1 cellular context compared by ENCODE assay signal in genomic region chr12:124829008-124829707, GRCh38.
TF ChIP-seq lines count a peak whose summit lies in the region.

No MANE protein-coding gene starts in this region.

TF ChIP-seq in K562, 482 proteins besides CTCF, POLR2A, EP300 and RAD21 (continued from another document and continues in another):
- TF ChIP-seq BCLAF1 (IDR thresholded peaks at IDR 0.05; ENCODE audit: borderline replicate concordance in 1 of 2, control insufficient read depth in 1 of 2, low read depth in 2 of 2, low read length in 1 of 2) = no peak
- no peak for TF ChIP-seq RFX1 (IDR thresholded peaks at IDR 0.05)
- no peak for TF ChIP-seq SP1 (CRISPR knock-in tag; IDR thresholded peaks at IDR 0.05)
- 0 out of 2 replicates have a peak, but pooled peaks have one; percentile 37 for TF ChIP-seq CBFA2T3 (IDR thresholded peaks at IDR 0.05)
- 0 out of 2 replicates have a peak, but pooled peaks have one; percentile 19 for TF ChIP-seq TAL1 (IDR thresholded peaks at IDR 0.05)
- peak; percentile 70; the same call in 1 of the 2 replicates for TF ChIP-seq IRF9 (tag; IDR thresholded peaks at IDR 0.05)
- no peak for TF ChIP-seq ZNF347 (CRISPR knock-in tag; IDR thresholded peaks at IDR 0.05; ENCODE audit: low read depth)
- TF ChIP-seq RFX5 (IDR thresholded peaks at IDR 0.05; ENCODE audit: low read depth, low read length) = no peak
- TF ChIP-seq PTTG1 (tag; IDR thresholded peaks at IDR 0.05; ENCODE audit: low read depth) = no peak
- TF ChIP-seq MEIS2 (IDR thresholded peaks at IDR 0.05; ENCODE audit: partially characterized antibody) = peak; percentile 97
- no peak for TF ChIP-seq POU5F1 (IDR thresholded peaks at IDR 0.05; ENCODE audit: borderline replicate concordance, low read depth, low read length, partially characterized antibody)
- TF ChIP-seq HNRNPL (IDR thresholded peaks at IDR 0.05; ENCODE audit: low read depth, low read length) = no peak
- TF ChIP-seq ZKSCAN8 (CRISPR knock-in tag; IDR thresholded peaks at IDR 0.05) = no peak
- no peak for TF ChIP-seq CHAMP1 (IDR thresholded peaks at IDR 0.05)
- no peak for TF ChIP-seq ZNF436 (CRISPR knock-in tag; IDR thresholded peaks at IDR 0.05)
- TF ChIP-seq GMEB1 (CRISPR knock-in tag; IDR thresholded peaks at IDR 0.05) = no peak
- peak; percentile 66 for TF ChIP-seq ARID1B (IDR thresholded peaks at IDR 0.05)
- TF ChIP-seq ZNF134 (CRISPR knock-in tag; conservative IDR thresholded peaks at IDR 0.05) = no peak
- TF ChIP-seq SIN3B (IDR thresholded peaks at IDR 0.05; ENCODE audit: low read depth) = no peak
- TF ChIP-seq MTA2 (IDR thresholded peaks at IDR 0.05; ENCODE audit: low read depth) = no peak
- no peak for TF ChIP-seq ZC3H4 (CRISPR knock-in tag; IDR thresholded peaks at IDR 0.05; ENCODE audit: borderline replicate concordance)
- peak; percentile 58; the same call in 1 of the 2 replicates for TF ChIP-seq ATF3 (IDR thresholded peaks at IDR 0.05)
- TF ChIP-seq ATF3 (CRISPR knock-in tag; conservative IDR thresholded peaks at IDR 0.05) = no peak
- no peak for TF ChIP-seq MIER1 (IDR thresholded peaks at IDR 0.05; ENCODE audit: low read depth)
- no peak for TF ChIP-seq HSF4 (CRISPR knock-in tag; IDR thresholded peaks at IDR 0.05; ENCODE audit: borderline replicate concordance)
- TF ChIP-seq TGIF2 (CRISPR knock-in tag; IDR thresholded peaks at IDR 0.05) = no peak
- TF ChIP-seq LEF1 (IDR thresholded peaks at IDR 0.05) = peak; percentile 39; the same call in 1 of the 2 replicates
- no peak for TF ChIP-seq ZNF146 (CRISPR knock-in tag; IDR thresholded peaks at IDR 0.05; ENCODE audit: unreplicated experiment)
- TF ChIP-seq HDAC1 (IDR thresholded peaks at IDR 0.05) = no peak
- TF ChIP-seq SRSF7 (optimal IDR thresholded peaks at IDR 0.05; ENCODE audit: low read depth, low read length) = no peak
- no peak for TF ChIP-seq DEAF1 (CRISPR knock-in tag; IDR thresholded peaks at IDR 0.05)
- no peak for TF ChIP-seq DNMT1 (IDR thresholded peaks at IDR 0.05)
- TF ChIP-seq CREM (IDR thresholded peaks at IDR 0.05; ENCODE audit: low read depth) = peak; percentile 31; the same call in 1 of the 2 replicates
- 0 out of 4 replicates have a peak, but pooled peaks of 1 of the 2 experiments have one; percentile 42 for TF ChIP-seq ARNT (IDR thresholded peaks at IDR 0.05)
- peak; percentile 98 for TF ChIP-seq SMARCA5 (IDR thresholded peaks at IDR 0.05)
- no peak for TF ChIP-seq PRPF4 (IDR thresholded peaks at IDR 0.05; ENCODE audit: insufficient read depth, low read depth, low read length, poor library complexity, severe bottlenecking)
- TF ChIP-seq SIRT6 (IDR thresholded peaks at IDR 0.05; ENCODE audit: low read depth, low read length) = no peak
- no peak for TF ChIP-seq CREB3 (tag; conservative IDR thresholded peaks at IDR 0.05; ENCODE audit: low read depth)
- TF ChIP-seq PTRF (tag; IDR thresholded peaks at IDR 0.05) = no peak
- no peak for TF ChIP-seq ZNF584 (CRISPR knock-in tag; IDR thresholded peaks at IDR 0.05; ENCODE audit: low read depth)
- no peak for TF ChIP-seq NR0B1 (IDR thresholded peaks at IDR 0.05; ENCODE audit: partially characterized antibody)
- TF ChIP-seq NCOA6 (IDR thresholded peaks at IDR 0.05) = no peak
- no peak for TF ChIP-seq SRSF9 (IDR thresholded peaks at IDR 0.05; ENCODE audit: borderline replicate concordance, low read depth, low read length)
- TF ChIP-seq EHMT2 (IDR thresholded peaks at IDR 0.05) = no peak
- no peak for TF ChIP-seq PHB (CRISPR knock-in tag; IDR thresholded peaks at IDR 0.05)
- no peak for TF ChIP-seq SAP30 (IDR thresholded peaks at IDR 0.05; ENCODE audit: borderline replicate concordance, insufficient read depth, low read depth, low read length, poor library complexity, severe bottlenecking)
- TF ChIP-seq GTF3C2 (IDR thresholded peaks at IDR 0.05; ENCODE audit: borderline replicate concordance, extremely low read depth, insufficient read length) = no peak
- TF ChIP-seq ZBTB49 (CRISPR knock-in tag; IDR thresholded peaks at IDR 0.05; ENCODE audit: borderline replicate concordance) = no peak
- no peak for TF ChIP-seq ZNF445 (CRISPR knock-in tag; IDR thresholded peaks at IDR 0.05; ENCODE audit: low read depth)
- TF ChIP-seq JUND (IDR thresholded peaks at IDR 0.05; ENCODE audit: borderline replicate concordance, low read depth, low read length) = peak; percentile 67; the same call in 1 of the 2 replicates
- TF ChIP-seq JUND (tag; IDR thresholded peaks at IDR 0.05; ENCODE audit: borderline replicate concordance, low read depth, low read length) = peak; percentile 28; the same call in 1 of the 3 replicates
